10 cellular contexts compared by ENCODE assay signal in the genomic region with DNA sequence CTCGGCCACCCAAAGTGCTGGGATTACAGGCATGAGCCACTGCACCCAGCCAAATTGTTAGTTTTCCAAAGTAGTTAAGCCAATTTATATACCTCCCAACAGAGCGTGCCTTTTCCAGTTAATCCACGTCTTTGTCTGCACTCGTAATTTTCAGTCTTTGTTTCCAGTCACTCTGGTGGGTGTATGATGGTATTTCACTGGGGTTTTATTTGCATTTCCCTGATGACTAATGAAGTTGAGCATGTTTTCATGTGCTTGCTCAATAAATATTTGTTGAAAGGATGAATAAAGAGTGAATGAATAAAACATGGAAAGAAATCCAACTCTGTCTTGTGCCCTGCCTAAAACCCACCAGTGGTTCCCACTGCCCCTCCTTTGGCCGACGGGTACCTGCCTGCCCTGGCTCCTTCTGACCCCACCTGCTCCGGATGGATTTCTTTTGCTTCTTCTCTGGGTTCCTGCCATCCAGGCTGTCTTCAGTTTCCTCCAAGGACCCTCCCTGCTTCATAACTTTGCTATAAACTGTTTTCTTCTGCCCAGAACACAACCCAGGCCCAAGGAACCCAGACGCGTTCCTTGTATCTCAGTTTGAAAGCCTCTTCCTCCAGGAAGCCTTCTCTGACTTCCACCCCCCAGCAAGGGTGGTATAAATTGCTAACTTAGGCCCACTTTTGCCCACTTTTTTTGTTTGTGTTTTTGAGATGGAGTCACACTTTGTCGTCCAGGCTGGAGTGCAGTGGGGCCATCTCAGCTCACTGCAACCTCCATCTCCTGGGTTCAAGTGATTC. TPM values are rescaled to one million over a fixed set of nuclear protein-coding genes. Genes with fewer than 3 reads are reported as not detected.
A peak's percentile ranks its signal among the peaks of the same experiment; 100 is the strongest.
DNase-seq lines count a peak whose midpoint lies in the region; ATAC-seq and TF ChIP-seq lines count a peak whose summit lies in the region.
"Had no signal": no experiment of that assay in that cellular context is flagged by ENCODE, and none has a peak within 500 bp of the region (broad histone marks: within the 10 kb centered on the region; RNA-seq: fewer than 3 reads in every experiment).

No MANE protein-coding gene starts in this region.

- H3K36me3 ChIP-seq in H7 (replicated peaks; ENCODE audit: control insufficient read depth, insufficient read depth, low read length), result no peaks in the 10 kb centered on the region

- H3K27me3 ChIP-seq in H7 (ENCODE audit: control insufficient read depth, insufficient read depth, low read length), result no peaks in the 10 kb centered on the region

- POLR2A ChIA-PET in AG04449 (lab: Yijun Ruan, JAX), result interaction anchor here (0.7 kb wide), 1 partner anchor 62 kb away, joined by 5 read pairs; no protein-coding TSS in a partner anchor

- no peaks in the 10 kb centered on the region for H3K9me3 Mint-ChIP-seq in activated T-helper 2 cell treated with anti-CD3 and anti-CD28 coated beads, Interferon-gamma antibody, Interleukin-2, Interleukin-4, amounts not matched to agents 10 μg/mL and 5 μg/mL and 100 μg/mL, durations not matched to agents 14 hours and 24 hours and 36 hours

- H3K9me3 ChIP-seq in T-helper 17 cell (ENCODE audit: control insufficient read depth, low read length, poor library complexity, severe bottlenecking), result no peaks in the 10 kb centered on the region

- H3K4me3 Mint-ChIP-seq in activated T-helper 2 cell treated with anti-CD3 and anti-CD28 coated beads, Interferon-gamma antibody, Interleukin-2, Interleukin-4, amounts not matched to agents 10 μg/mL and 5 μg/mL and 100 μg/mL, durations not matched to agents 14 hours and 24 hours and 36 hours (ENCODE audit: low read depth), result no peak overlapping the region
- H3K4me3 Mint-ChIP-seq in T-helper 17 cell, result no peak overlapping the region

- CTCF ChIA-PET in AG04449 (lab: Yijun Ruan, JAX), result no interaction called here

- intact Hi-C loops in activated T-helper 2 cell treated with anti-CD3 and anti-CD28 coated beads, Interferon-gamma antibody, Interleukin-2, Interleukin-4, amounts not matched to agents 10 μg/mL and 5 μg/mL and 100 μg/mL, durations not matched to agents 14 hours and 24 hours and 36 hours (cut with micrococcal nuclease), result loop anchor here (10.0 kb wide), 1 partner anchor 48 kb away; no protein-coding TSS in a partner anchor

- no peaks in the 10 kb centered on the region for H3K27me3 Mint-ChIP-seq in activated T-helper 2 cell treated with anti-CD3 and anti-CD28 coated beads, Interferon-gamma antibody, Interleukin-2, Interleukin-4, amounts not matched to agents 10 μg/mL and 5 μg/mL and 100 μg/mL, durations not matched to agents 14 hours and 24 hours and 36 hours (ENCODE audit: low read depth)
- no peaks in the 10 kb centered on the region for H3K27me3 Mint-ChIP-seq in T-helper 17 cell

- no peak for ATAC-seq in T-helper 17 cell
- ATAC-seq in GM21576 (IDR thresholded peaks at IDR 0.05; ENCODE audit: unreplicated experiment), result no peak
- ATAC-seq: left lobe of liver had no signal

- H3K4me1 Mint-ChIP-seq in activated T-helper 2 cell treated with anti-CD3 and anti-CD28 coated beads, Interferon-gamma antibody, Interleukin-2, Interleukin-4, amounts not matched to agents 10 μg/mL and 5 μg/mL and 100 μg/mL, durations not matched to agents 14 hours and 24 hours and 36 hours (ENCODE audit: low read depth), result peaks cover 26% of the 10 kb centered on the region
- peaks cover 20% of the 10 kb centered on the region for H3K4me1 Mint-ChIP-seq in T-helper 17 cell

- H3K36me3 Mint-ChIP-seq in activated T-helper 2 cell treated with anti-CD3 and anti-CD28 coated beads, Interferon-gamma antibody, Interleukin-2, Interleukin-4, amounts not matched to agents 10 μg/mL and 5 μg/mL and 100 μg/mL, durations not matched to agents 14 hours and 24 hours and 36 hours (ENCODE audit: low read depth), result peaks cover 11% of the 10 kb centered on the region
- H3K36me3 Mint-ChIP-seq in T-helper 17 cell (ENCODE audit: low read depth), result peaks cover 3% of the 10 kb centered on the region

- H3K4me3 ChIP-seq in AG04449 (ENCODE audit: low read depth, low read length) (no peak overlapping the region), H7 (ENCODE audit: insufficient read depth, low read depth, low read length) (no peak overlapping the region)

- H3K27ac Mint-ChIP-seq in activated T-helper 2 cell treated with anti-CD3 and anti-CD28 coated beads, Interferon-gamma antibody, Interleukin-2, Interleukin-4, amounts not matched to agents 10 μg/mL and 5 μg/mL and 100 μg/mL, durations not matched to agents 14 hours and 24 hours and 36 hours, result peak overlapping the region; percentile 13
- H3K27ac Mint-ChIP-seq in T-helper 17 cell, result no peak overlapping the region

- TF ChIP-seq CTCF in AG04449 (IDR thresholded peaks at IDR 0.05; ENCODE audit: insufficient read depth, low read length, missing control alignments), result no peak

- DNase-seq in AG04449 (ENCODE audit: low read depth, low spot score) (peak; percentile 50), HCEC 1CT (peak; percentile 71), iris pigment epithelial cell (ENCODE audit: low read depth) (peak; percentile 83), H7 (no peak), T-helper 17 cell (no peak), ecto neural progenitor cell (ENCODE audit: low spot score) (no peak)
- no peak for DNase-seq in activated T-helper 2 cell treated with anti-CD3 and anti-CD28 coated beads, Interferon-gamma antibody, Interleukin-2, Interleukin-4, amounts not matched to agents 10 μg/mL and 5 μg/mL and 100 μg/mL, durations not matched to agents 14 hours and 24 hours and 36 hours (ENCODE audit: low spot score)
- DNase-seq: DMS153 had no signal

RNA-seq across cellular contexts. Expression of gene ABCC1, which starts 3.0 kb away (rescaled TPM):
- total RNA-seq in activated T-helper 2 cell treated with anti-CD3 and anti-CD28 coated beads, Interferon-gamma antibody, Interleukin-2, Interleukin-4, amounts not matched to agents 10 μg/mL and 5 μg/mL and 100 μg/mL, durations not matched to agents 14 hours and 24 hours and 36 hours, result 95.7 and 99.4 TPM in 2 replicates
- 22.0 and 29.5 TPM in 2 replicates for total RNA-seq in H7 (2014; rRNA removed; shearing (Covaris generic))
- total RNA-seq in T-helper 17 cell, result 10 to 100 TPM; 66.0 to 67.0 TPM

RNA-seq across cellular contexts. Expression of gene CEP20, which starts 58.0 kb away (rescaled TPM):
- 39.4 and 39.7 TPM in 2 replicates for total RNA-seq in activated T-helper 2 cell treated with anti-CD3 and anti-CD28 coated beads, Interferon-gamma antibody, Interleukin-2, Interleukin-4, amounts not matched to agents 10 μg/mL and 5 μg/mL and 100 μg/mL, durations not matched to agents 14 hours and 24 hours and 36 hours
- 56.2 and 69.5 TPM in 2 replicates for total RNA-seq in H7 (2014; rRNA removed; shearing (Covaris generic))
- 10 to 100 TPM; 16.3 to 20.4 TPM for total RNA-seq in T-helper 17 cell

Comparison
In these comparisons a context has a peak if more than half of its experiments do, and no peak if none do; other contexts are left out.
1. DNase-seq: peak in AG04449 (single experiment), HCEC 1CT (single experiment) and iris pigment epithelial cell (single experiment); none in activated T-helper 2 cell treated with anti-CD3 and anti-CD28 coated beads, Interferon-gamma antibody, Interleukin-2, Interleukin-4, amounts not matched to agents 10 μg/mL and 5 μg/mL and 100 μg/mL, durations not matched to agents 14 hours and 24 hours and 36 hours (single experiment), H7 (single experiment), T-helper 17 cell (0 of 3) and ecto neural progenitor cell (single experiment).